ENCODE assay signal across 8 cellular contexts in the genomic region with DNA sequence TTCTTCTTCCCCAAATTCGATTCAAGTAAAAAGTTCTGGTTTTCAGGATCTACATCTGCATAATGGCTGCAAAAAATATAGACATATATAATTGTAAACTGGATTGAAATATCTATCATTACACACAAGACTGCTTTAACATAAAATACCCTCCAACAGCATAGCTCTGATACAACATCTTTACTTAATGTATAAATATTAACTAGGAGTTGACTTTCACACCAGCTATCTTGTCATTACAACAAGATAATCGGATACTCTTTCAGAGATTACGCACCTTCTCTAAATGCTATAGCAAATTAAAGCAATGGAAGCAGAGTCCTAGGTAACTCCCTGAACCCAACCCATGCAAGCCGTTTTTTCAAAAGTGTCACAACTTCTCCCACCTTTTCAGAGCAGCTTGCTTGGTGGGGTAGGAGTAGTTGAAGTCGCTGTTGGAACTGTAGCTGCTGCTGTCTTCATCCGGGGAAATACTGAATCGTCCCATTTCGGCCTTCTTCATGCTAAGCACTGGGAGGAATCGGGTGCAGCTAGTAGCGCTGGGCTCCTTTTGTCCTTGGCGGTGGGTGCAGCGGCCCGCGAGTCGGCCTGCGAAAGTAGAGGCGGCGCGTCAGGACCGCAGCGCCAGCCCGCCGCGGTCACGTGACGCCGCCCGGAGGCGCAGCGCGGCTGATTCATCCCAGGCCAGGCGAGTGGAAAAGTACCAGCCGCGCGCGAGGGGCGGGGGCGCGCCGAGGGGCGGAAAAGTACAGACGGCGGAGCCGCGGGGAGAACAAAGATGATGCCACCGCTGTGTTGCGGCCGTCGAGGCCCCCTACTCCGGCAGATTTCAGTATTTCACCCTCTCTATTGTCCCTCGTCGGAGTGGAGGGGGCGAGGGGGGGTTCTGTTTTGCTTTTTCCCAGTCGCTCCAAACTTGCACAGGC. TPM values are rescaled to one million over a fixed set of nuclear protein-coding genes. Genes with fewer than 3 reads are reported as not detected.
DNase-seq lines count a peak whose midpoint lies in the region; ATAC-seq and TF ChIP-seq lines count a peak whose summit lies in the region.

No MANE protein-coding gene starts in this region.

- peak; percentile 67 for ATAC-seq in HG02759 (IDR thresholded peaks at IDR 0.05; ENCODE audit: unreplicated experiment)

- TF ChIP-seq CTCF in right atrium auricular region (IDR thresholded peaks at IDR 0.05) = peak in 1 of 2 donors; percentile 64
- TF ChIP-seq CTCF in uterus (IDR thresholded peaks at IDR 0.05) = peak; percentile 17 to 58 (median 49)

- H3K27me3 ChIP-seq in right atrium auricular region (no peaks in the 10 kb centered on the region), uterus (no peaks in the 10 kb centered on the region)

- TF ChIP-seq POLR2A in GM15510 (IDR thresholded peaks at IDR 0.05; ENCODE audit: borderline replicate concordance, extremely low read depth, insufficient read length) = peak; percentile 61
- peak; percentile 91 to 95 for TF ChIP-seq POLR2A in uterus (IDR thresholded peaks at IDR 0.05)

- DNase-seq in NCI-H128 (lab: John Stamatoyannopoulos, UW; ENCODE audit: unreplicated experiment) = peak; percentile 89
- DNase-seq in amniotic stem cell (lab: John Stamatoyannopoulos, UW) = peak; percentile 70
- peak; percentile 87 for DNase-seq in right atrium auricular region (ENCODE audit: low spot score)
- peak; percentile 93 for DNase-seq in putamen (ENCODE audit: low spot score)
- peak; percentile 90 to 92 for DNase-seq in uterus

- H3K4me1 ChIP-seq in right atrium auricular region = peaks cover 0 to 57% of the 10 kb centered on the region in 2 donors
- peaks cover 6 to 8% of the 10 kb centered on the region in 2 donors for H3K4me1 ChIP-seq in uterus

- H3K36me3 Mint-ChIP-seq in T-helper 1 cell treated with Interleukin-12 subunit alpha and Interleukin-12 subunit beta and Interleukin-4 antibody, amounts not matched to agents 30 μg/mL and 1 μg/mL, for 36 hours (ENCODE audit: low read depth) = peaks cover 47% of the 10 kb centered on the region

- peak overlapping the region; percentile 97 for H3K27ac Mint-ChIP-seq in T-helper 1 cell treated with Interleukin-12 subunit alpha and Interleukin-12 subunit beta and Interleukin-4 antibody, amounts not matched to agents 30 μg/mL and 1 μg/mL, for 36 hours

- peak overlapping the region; percentile 88 for H3K4me3 Mint-ChIP-seq in T-helper 1 cell treated with Interleukin-12 subunit alpha and Interleukin-12 subunit beta and Interleukin-4 antibody, amounts not matched to agents 30 μg/mL and 1 μg/mL, for 36 hours

- H3K27ac ChIP-seq in right atrium auricular region (peak overlapping the region; percentile 98 to 100), uterus (peak overlapping the region; percentile 98 to 100)

- H3K36me3 ChIP-seq in right atrium auricular region = peaks cover 51% of the 10 kb centered on the region
- no peaks in the 10 kb centered on the region for H3K36me3 ChIP-seq in uterus

- H3K9me3 ChIP-seq in right atrium auricular region = no peaks in the 10 kb centered on the region
- H3K9me3 ChIP-seq in uterus = no peaks in the 10 kb centered on the region

- H3K9me3 Mint-ChIP-seq in T-helper 1 cell treated with Interleukin-12 subunit alpha and Interleukin-12 subunit beta and Interleukin-4 antibody, amounts not matched to agents 30 μg/mL and 1 μg/mL, for 36 hours = no peaks in the 10 kb centered on the region

- intact Hi-C loops in uterus (cut with DNase I; ENCODE audit: low total_unique reads) = loop anchor here (10.0 kb wide), 1 partner anchor 294 kb away; no protein-coding TSS in a partner anchor

- H3K4me3 ChIP-seq in right atrium auricular region (peak overlapping the region; percentile 95 to 99), uterus (peak overlapping the region; percentile 91 to 92)

- H3K4me1 Mint-ChIP-seq in T-helper 1 cell treated with Interleukin-12 subunit alpha and Interleukin-12 subunit beta and Interleukin-4 antibody, amounts not matched to agents 30 μg/mL and 1 μg/mL, for 36 hours (ENCODE audit: low read depth) = peaks cover 54% of the 10 kb centered on the region

- no peaks in the 10 kb centered on the region for H3K27me3 Mint-ChIP-seq in T-helper 1 cell treated with Interleukin-12 subunit alpha and Interleukin-12 subunit beta and Interleukin-4 antibody, amounts not matched to agents 30 μg/mL and 1 μg/mL, for 36 hours (ENCODE audit: low read depth)

RNA-seq across cellular contexts. Expression of gene SLC38A2, which starts 1.5 kb away (rescaled TPM):
- total RNA-seq in right atrium auricular region = 100 to 1,000 TPM; 192 to 204 TPM
- total RNA-seq in uterus = 100 to 1,000 TPM; 234 to 487 (median 372) TPM

Comparison
In these comparisons a context has a peak if more than half of its experiments do, and no peak if none do; other contexts are left out.
1. Peak in every context shown above with its lines: DNase-seq, ATAC-seq, H3K4me3 ChIP-seq and H3K27ac ChIP-seq.